In genomic region chr21:45074048-45074817, GRCh38 we compare ENCODE assay signal across 8 cellular contexts. TPM values are rescaled to one million over a fixed set of nuclear protein-coding genes. Genes with fewer than 3 reads are reported as not detected.
DNase-seq lines count a peak whose midpoint lies in the region; ATAC-seq and TF ChIP-seq lines count a peak whose summit lies in the region.

A gene with protein sequence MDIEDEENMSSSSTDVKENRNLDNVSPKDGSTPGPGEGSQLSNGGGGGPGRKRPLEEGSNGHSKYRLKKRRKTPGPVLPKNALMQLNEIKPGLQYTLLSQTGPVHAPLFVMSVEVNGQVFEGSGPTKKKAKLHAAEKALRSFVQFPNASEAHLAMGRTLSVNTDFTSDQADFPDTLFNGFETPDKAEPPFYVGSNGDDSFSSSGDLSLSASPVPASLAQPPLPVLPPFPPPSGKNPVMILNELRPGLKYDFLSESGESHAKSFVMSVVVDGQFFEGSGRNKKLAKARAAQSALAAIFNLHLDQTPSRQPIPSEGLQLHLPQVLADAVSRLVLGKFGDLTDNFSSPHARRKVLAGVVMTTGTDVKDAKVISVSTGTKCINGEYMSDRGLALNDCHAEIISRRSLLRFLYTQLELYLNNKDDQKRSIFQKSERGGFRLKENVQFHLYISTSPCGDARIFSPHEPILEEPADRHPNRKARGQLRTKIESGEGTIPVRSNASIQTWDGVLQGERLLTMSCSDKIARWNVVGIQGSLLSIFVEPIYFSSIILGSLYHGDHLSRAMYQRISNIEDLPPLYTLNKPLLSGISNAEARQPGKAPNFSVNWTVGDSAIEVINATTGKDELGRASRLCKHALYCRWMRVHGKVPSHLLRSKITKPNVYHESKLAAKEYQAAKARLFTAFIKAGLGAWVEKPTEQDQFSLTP (plus strand): TSS chr21:45074580. CDS start chr21:45171657, 97,077 bp downstream.

- peak within 1 kb of the TSS; percentile 78 for H3K4me3 ChIP-seq in upper lobe of right lung

- H3K27ac Mint-ChIP-seq in activated naive CD4-positive, alpha-beta T cell treated with anti-CD3 and anti-CD28 coated beads, Interleukin-2, amount 50 U/mL, for 24 hours, result peak within 1 kb of the TSS; percentile 94

- TF ChIP-seq CTCF in 22Rv1 (IDR thresholded peaks at IDR 0.05), result no peak
- TF ChIP-seq CTCF in upper lobe of right lung (IDR thresholded peaks at IDR 0.05), result no peak

- peaks cover 2% of the 10 kb centered on the region for H3K9me3 Mint-ChIP-seq in activated naive CD4-positive, alpha-beta T cell treated with anti-CD3 and anti-CD28 coated beads, Interleukin-2, amount 50 U/mL, for 24 hours

- H3K27me3 ChIP-seq in upper lobe of right lung, result no peaks in the 10 kb centered on the region

- H3K36me3 ChIP-seq in upper lobe of right lung, result no peaks in the 10 kb centered on the region

- H3K27ac ChIP-seq in 22Rv1, result peak within 1 kb of the TSS; percentile 95
- peak within 1 kb of the TSS; percentile 84 for H3K27ac ChIP-seq in upper lobe of right lung

- no peaks in the 10 kb centered on the region for H3K36me3 Mint-ChIP-seq in activated naive CD4-positive, alpha-beta T cell treated with anti-CD3 and anti-CD28 coated beads, Interleukin-2, amount 50 U/mL, for 24 hours

- peaks cover 27% of the 10 kb centered on the region for H3K4me1 ChIP-seq in upper lobe of right lung

- in situ Hi-C loops in SK-MEL-5 (cut with HindIII; ENCODE audit: low pct_unique_long_range_greater_than_20kb, low sequenced_read_pairs), result no loop called here

- H3K4me1 Mint-ChIP-seq in activated naive CD4-positive, alpha-beta T cell treated with anti-CD3 and anti-CD28 coated beads, Interleukin-2, amount 50 U/mL, for 24 hours, result peaks cover 41% of the 10 kb centered on the region

- ATAC-seq in GM18502 (IDR thresholded peaks at IDR 0.05; ENCODE audit: poor library complexity, unreplicated experiment) (peak; percentile 69), upper lobe of right lung (peak; percentile 90)

- intact Hi-C loops in upper lobe of right lung (cut with DNase I), result no loop called here

- DNase-seq in HK-2 (ENCODE audit: unreplicated experiment) (peak; percentile 33), SK-MEL-5 (ENCODE audit: low read depth, low spot score) (peak; percentile 49), glomerular visceral epithelial cell (ENCODE audit: extremely low spot score) (peak; percentile 76), occipital lobe (lab: John Stamatoyannopoulos, UW) (no peak), upper lobe of right lung (peak; percentile 83)

- H3K9me3 ChIP-seq in upper lobe of right lung, result no peaks in the 10 kb centered on the region

- peak within 1 kb of the TSS; percentile 96 for H3K4me3 Mint-ChIP-seq in activated naive CD4-positive, alpha-beta T cell treated with anti-CD3 and anti-CD28 coated beads, Interleukin-2, amount 50 U/mL, for 24 hours

- no peaks in the 10 kb centered on the region for H3K27me3 Mint-ChIP-seq in activated naive CD4-positive, alpha-beta T cell treated with anti-CD3 and anti-CD28 coated beads, Interleukin-2, amount 50 U/mL, for 24 hours

RNA-seq across cellular contexts. Expression of the gene that starts here (rescaled TPM):
- 8.3 and 13.1 TPM in 2 replicates for total RNA-seq in SK-MEL-5 (2014; rRNA removed; shearing (Covaris generic))
- 8.3 and 12.4 TPM in 2 replicates for polyA plus RNA-seq in SK-MEL-5 (2015; cell fraction: cytosol; rRNA removed)
- 49.5 and 65.9 TPM in 2 replicates for polyA plus RNA-seq in SK-MEL-5 (2015; cell fraction: nucleus; rRNA removed)
- total RNA-seq in occipital lobe (17.0 TPM), upper lobe of right lung (73.6 TPM)
